Comparison of ENCODE assay signal across 24 cellular contexts in the genomic region with DNA sequence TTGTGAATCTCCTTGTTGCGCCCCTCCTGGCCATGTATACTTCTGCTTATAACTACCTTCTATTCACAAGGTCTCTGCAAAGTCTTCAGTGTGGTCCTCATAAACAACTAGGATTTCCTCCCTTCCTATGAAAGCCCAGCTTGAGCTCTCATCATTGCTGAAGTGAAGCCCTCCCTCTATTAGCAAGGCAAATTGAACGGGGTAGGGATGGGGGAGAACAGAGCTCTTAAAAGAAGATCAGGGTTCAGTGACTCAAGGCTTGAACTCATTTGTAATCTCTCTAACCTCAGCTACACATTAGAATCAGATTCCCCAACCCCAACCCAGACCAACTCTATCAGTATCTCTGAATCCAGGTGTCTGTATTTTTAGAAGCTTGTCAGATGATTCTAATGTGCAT.
A peak's percentile ranks its signal among the peaks of the same experiment; 100 is the strongest.
DNase-seq lines count a peak whose midpoint lies in the region; ATAC-seq, FAIRE-seq and TF ChIP-seq lines count a peak whose summit lies in the region.
"Had no signal": no experiment of that assay in that cellular context is flagged by ENCODE, and none has a peak within 500 bp of the region (broad histone marks: within the 10 kb centered on the region; RNA-seq: fewer than 3 reads in every experiment).

No MANE protein-coding gene starts in this region.

- no peak for TF ChIP-seq CTCF in K562 (IDR thresholded peaks at IDR 0.05 in 2 of 3, conservative IDR thresholded peaks at IDR 0.05 in 1 of 3; ENCODE audit: insufficient read depth in 2 of 3, low read depth in 1 of 3, low read length in 3 of 3)

- CTCF ChIA-PET in K562 (lab: Yijun Ruan, JAX; ENCODE audit: low intra/inter-chr PET ratio), result no interaction called here

- WGBS in K562 (ENCODE audit: insufficient coverage, low coverage, missing lambda C conversion rate), result 0% methylated on average over 2 of the region's 2 CpGs
- no CpG with 5 or more reads among the region's 2 CpGs for WGBS in mesendoderm (ENCODE audit: extremely low coverage, insufficient coverage, low lambda C conversion rate)

- no peaks in the 10 kb centered on the region for H3K27me3 ChIP-seq in BLaER1 treated with 17β-estradiol and CSF1 and Interleukin-3, amounts not matched to agents 10 nM and 100 nM
- H3K27me3 ChIP-seq in K562 (ENCODE audit: control insufficient read depth in 2 of 2, insufficient read depth in 2 of 2, low read length in 2 of 2), result no peaks in the 10 kb centered on the region
- H3K27me3 ChIP-seq in mesendoderm (ENCODE audit: insufficient read depth, low read length, poor library complexity), result no peaks in the 10 kb centered on the region
- H3K27me3 ChIP-seq: Peyer's patch had no signal

- H2BK120ac ChIP-seq in mesendoderm (ENCODE audit: low read depth, low read length), result peak overlapping the region; percentile 61

- no peaks in the 10 kb centered on the region for H3K9me1 ChIP-seq in K562 (ENCODE audit: control insufficient read depth, insufficient read depth, low read length)

- no peak overlapping the region for H4K5ac ChIP-seq in mesendoderm (ENCODE audit: low read length)

- no peak for FAIRE-seq in K562 (lab: Jason Lieb, UNC)
- FAIRE-seq: D721Med, GM18507, GM19239, H54 had no signal

- BruUV-seq in K562 (replicated peaks; lab: Mats Ljungman, UMichigan), result no TSS peak

- DNase-seq in NCI-H2107 treated with DMSO at 0.1 percent for 48 hours (lab: John Stamatoyannopoulos, UW; ENCODE audit: unreplicated experiment), result peak; percentile 41
- no peak for DNase-seq in NCI-H2107 (lab: John Stamatoyannopoulos, UW)
- no peak for DNase-seq in K562 (ENCODE audit: extremely low read depth in 1 of 4, low spot score in 3 of 4)
- DNase-seq in mesendoderm, result no peak
- DNase-seq in NOMO-1 (lab: John Stamatoyannopoulos, UW; ENCODE audit: unreplicated experiment in 2 of 2), result no peak
- DNase-seq: 8988T, DMS53, GDM1, Karpas-422, MV-4-11, NCI-H1105 treated with DMSO at 0.1 percent for 48 hours, NCI-H1694 treated with DMSO at 0.1 percent for 48 hours, NCI-H2081 treated with DMSO at 0.1 percent for 48 hours, NCI-H446, NCI-H526, Peyer's patch, T-cell had no signal

- H3K27ac ChIP-seq in BLaER1 treated with 17β-estradiol and CSF1 and Interleukin-3, amounts not matched to agents 10 nM and 100 nM, result peak overlapping the region in 7 of 11 experiments; percentile 22 to 74 (median 59); a peak in 10 of 22 replicates
- H3K27ac ChIP-seq in K562 (ENCODE audit: extremely low read depth, low read depth, low read length) (no peak overlapping the region), mesendoderm (ENCODE audit: low read depth, low read length) (no peak overlapping the region)
- H3K27ac ChIP-seq: Peyer's patch had no signal

- H3K36me3 ChIP-seq in BLaER1 treated with 17β-estradiol and CSF1 and Interleukin-3, amounts not matched to agents 10 nM and 100 nM, result no peaks in the 10 kb centered on the region
- H3K36me3 ChIP-seq in K562 (ENCODE audit: control insufficient read depth, insufficient read depth, low read length) (no peaks in the 10 kb centered on the region), mesendoderm (ENCODE audit: control insufficient read depth, insufficient read depth, low read length) (no peaks in the 10 kb centered on the region)
- H3K36me3 ChIP-seq: Peyer's patch had no signal

- intact Hi-C loops in K562 (cut with micrococcal nuclease), result no loop called here

- H4K20me1 ChIP-seq in BLaER1 treated with 17β-estradiol and CSF1 and Interleukin-3, amounts not matched to agents 10 nM and 100 nM, result no peaks in the 10 kb centered on the region
- H4K20me1 ChIP-seq in K562 (replicated peaks; ENCODE audit: control insufficient read depth, insufficient read depth, low read length), result no peaks in the 10 kb centered on the region

- no peak overlapping the region for H2BK5ac ChIP-seq in mesendoderm (ENCODE audit: low read length)

- H3K4me3 ChIP-seq in BLaER1 treated with 17β-estradiol and CSF1 and Interleukin-3, amounts not matched to agents 10 nM and 100 nM, result no peak overlapping the region
- H3K4me3 ChIP-seq in K562 (no peak overlapping the region), mesendoderm (ENCODE audit: low read length) (no peak overlapping the region)
- H3K4me3 ChIP-seq: Peyer's patch had no signal

- no peaks in the 10 kb centered on the region for H3K79me1 ChIP-seq in mesendoderm (ENCODE audit: low read length)

- no peak overlapping the region for H3K56ac ChIP-seq in mesendoderm (ENCODE audit: low read length)

- in situ Hi-C loops in K562 (cut with MboI), result no loop called here

- peaks cover 14 to 22% (median 20%) of the 10 kb centered on the region in 11 experiments; a peak in 21 of 22 replicates for H3K9me3 ChIP-seq in BLaER1 treated with 17β-estradiol and CSF1 and Interleukin-3, amounts not matched to agents 10 nM and 100 nM (replicated peaks in 1 of 11)
- H3K9me3 ChIP-seq in K562 (replicated peaks; ENCODE audit: control insufficient read depth, insufficient read depth, low read depth, low read length), result no peaks in the 10 kb centered on the region
- H3K9me3 ChIP-seq: Peyer's patch had no signal

- H2BK15ac ChIP-seq in mesendoderm (replicated peaks; ENCODE audit: low read depth), result no peak overlapping the region

- ATAC-seq in K562, result no peak
- ATAC-seq in HG03457 (IDR thresholded peaks at IDR 0.05; ENCODE audit: unreplicated experiment), result no peak
- ATAC-seq: SK-N-SH treated with all-trans-retinoic acid at 6 μM for 48 hours, T-cell had no signal

- no peak overlapping the region for H3K23ac ChIP-seq in mesendoderm (ENCODE audit: low read length)

- no peak for TF ChIP-seq EP300 in K562 (IDR thresholded peaks at IDR 0.05; ENCODE audit: low read length)

- POLR2A ChIA-PET in K562 (lab: Yijun Ruan, JAX), result interaction anchor here (0.6 kb wide), 1 partner anchor 157 kb away, joined by 4 read pairs; no protein-coding TSS in a partner anchor

- H4K8ac ChIP-seq in mesendoderm (ENCODE audit: low read depth, low read length), result no peak overlapping the region

- TF ChIP-seq POLR2A in K562 (conservative IDR thresholded peaks at IDR 0.05), result no peak

- no peak overlapping the region for H2AK5ac ChIP-seq in mesendoderm (ENCODE audit: low read length)

- H3K9ac ChIP-seq in BLaER1 treated with 17β-estradiol and CSF1 and Interleukin-3, amounts not matched to agents 10 nM and 100 nM, result peak overlapping the region in 1 of 11 experiments; percentile 58; a peak in 2 of 22 replicates
- no peak overlapping the region for H3K9ac ChIP-seq in K562 (ENCODE audit: insufficient read depth in 1 of 2, low read depth in 2 of 2, low read length in 2 of 2)
- no peak overlapping the region for H3K9ac ChIP-seq in mesendoderm (ENCODE audit: low read length)

- no peak overlapping the region for H2AFZ ChIP-seq in K562 (ENCODE audit: low read depth, low read length)

- TF ChIP-seq RAD21 in K562 (CRISPR knock-in tag; conservative IDR thresholded peaks at IDR 0.05 in 1 of 2, IDR thresholded peaks at IDR 0.05 in 1 of 2), result no peak

- peak overlapping the region; percentile 34 for H3K18ac ChIP-seq in mesendoderm (ENCODE audit: low read length)

- peak overlapping the region; percentile 39 to 82 (median 76); a peak in 21 of 22 replicates for H3K4me2 ChIP-seq in BLaER1 treated with 17β-estradiol and CSF1 and Interleukin-3, amounts not matched to agents 10 nM and 100 nM
- H3K4me2 ChIP-seq in K562 (ENCODE audit: insufficient read depth, low read length) (no peak overlapping the region), mesendoderm (ENCODE audit: low read length) (no peak overlapping the region)

- H3K79me2 ChIP-seq in K562 (ENCODE audit: control insufficient read depth, insufficient read depth, low read length) (no peaks in the 10 kb centered on the region), mesendoderm (ENCODE audit: control insufficient read depth, insufficient read depth, low read length) (no peaks in the 10 kb centered on the region)

- no peak overlapping the region for H3K4ac ChIP-seq in mesendoderm (ENCODE audit: low read depth, low read length)

- H3K4me1 ChIP-seq in BLaER1 treated with 17β-estradiol and CSF1 and Interleukin-3, amounts not matched to agents 10 nM and 100 nM, result peaks cover 19 to 36% (median 34%) of the 10 kb centered on the region in 10 experiments
- H3K4me1 ChIP-seq in K562 (replicated peaks in 1 of 2; ENCODE audit: control insufficient read depth in 2 of 2, insufficient read depth in 2 of 2, low read length in 2 of 2) (no peaks in the 10 kb centered on the region), mesendoderm (ENCODE audit: control insufficient read depth, low read depth, low read length) (peaks cover 16% of the 10 kb centered on the region)
- H3K4me1 ChIP-seq: Peyer's patch had no signal

TF ChIP-seq in K562, 482 proteins besides CTCF, POLR2A, EP300 and RAD21 (continues in another document):
- TF ChIP-seq, protein P1, sequence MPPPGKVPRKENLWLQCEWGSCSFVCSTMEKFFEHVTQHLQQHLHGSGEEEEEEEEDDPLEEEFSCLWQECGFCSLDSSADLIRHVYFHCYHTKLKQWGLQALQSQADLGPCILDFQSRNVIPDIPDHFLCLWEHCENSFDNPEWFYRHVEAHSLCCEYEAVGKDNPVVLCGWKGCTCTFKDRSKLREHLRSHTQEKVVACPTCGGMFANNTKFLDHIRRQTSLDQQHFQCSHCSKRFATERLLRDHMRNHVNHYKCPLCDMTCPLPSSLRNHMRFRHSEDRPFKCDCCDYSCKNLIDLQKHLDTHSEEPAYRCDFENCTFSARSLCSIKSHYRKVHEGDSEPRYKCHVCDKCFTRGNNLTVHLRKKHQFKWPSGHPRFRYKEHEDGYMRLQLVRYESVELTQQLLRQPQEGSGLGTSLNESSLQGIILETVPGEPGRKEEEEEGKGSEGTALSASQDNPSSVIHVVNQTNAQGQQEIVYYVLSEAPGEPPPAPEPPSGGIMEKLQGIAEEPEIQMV (tag; conservative IDR thresholded peaks at IDR 0.05; ENCODE audit: low read depth), result 0 out of 2 replicates have a peak, but pooled peaks have one; percentile 43
- TF ChIP-seq ZBTB34 (CRISPR knock-in tag; IDR thresholded peaks at IDR 0.05), result no peak

Comparison
In these comparisons a context has a peak if more than half of its experiments do, and no peak if none do; other contexts are left out.
1. H3K27ac ChIP-seq: peak in BLaER1 treated with 17β-estradiol and CSF1 and Interleukin-3, amounts not matched to agents 10 nM and 100 nM (7 of 11); none in K562 (single experiment) and mesendoderm (single experiment).
2. H3K4me2 ChIP-seq: peak in BLaER1 treated with 17β-estradiol and CSF1 and Interleukin-3, amounts not matched to agents 10 nM and 100 nM (11 of 11); none in K562 (single experiment) and mesendoderm (single experiment).